8 cellular contexts compared by ENCODE assay signal in genomic region chr10:133308431-133309110, GRCh38. TPM values are rescaled to one million over a fixed set of nuclear protein-coding genes. Genes with fewer than 3 reads are reported as not detected.
DNase-seq lines count a peak whose midpoint lies in the region; ATAC-seq lines count a peak whose summit lies in the region.

Gene TUBGCP2, minus strand, starts transcription at chr10:133308872. Its CDS starts 5,931 bp downstream, at chr10:133302941.
Gene ZNF511, plus strand, starts transcription at chr10:133308914. Its CDS starts 30 bp downstream, at chr10:133308944.

- peak; percentile 37 for ATAC-seq in GM18508 (IDR thresholded peaks at IDR 0.05; ENCODE audit: insufficient read depth, unreplicated experiment)
- ATAC-seq in HG02973 (IDR thresholded peaks at IDR 0.05; ENCODE audit: unreplicated experiment) = peak; percentile 64
- peak; percentile 71 for ATAC-seq in left colon

- DNase-seq in A172 (ENCODE audit: low spot score) = peak; percentile 44
- peak; percentile 61 for DNase-seq in NCI-H226
- DNase-seq in activated CD4-positive, alpha-beta T cell treated with anti-CD3 and anti-CD28 coated beads for 4 hours = peak; percentile 88 to 90
- peak; percentile 78 to 91 for DNase-seq in left colon
- peak; percentile 86 for DNase-seq in stimulated activated CD4-positive, alpha-beta T cell treated with anti-CD3 and anti-CD28 coated beads, Interleukin-1b, Interleukin-23, amount 100 ng/mL, for 48 hours

- peak within 1 kb of the TSS; percentile 98 for H3K27ac ChIP-seq in cingulate gyrus (ENCODE audit: low read depth, low read length)

- intact Hi-C loops in left colon (cut with DNase I, micrococcal nuclease) = no loop called here

RNA-seq across cellular contexts. Expression of gene TUBGCP2, which starts in this region (rescaled TPM):
- total RNA-seq in A172 (2014; rRNA removed; shearing (Covaris generic)) = 29.3 and 35.9 TPM in 2 replicates
- total RNA-seq in left colon = 10 to 100 TPM; 53.8 to 53.9 TPM

RNA-seq across cellular contexts. Expression of gene ZNF511, which starts in this region (rescaled TPM):
- 13.4 and 26.6 TPM in 2 replicates for total RNA-seq in A172 (2014; rRNA removed; shearing (Covaris generic))
- total RNA-seq in left colon = 10 to 100 TPM; 41.0 to 42.1 TPM

Comparison
In these comparisons a context has a peak if more than half of its experiments do, and no peak if none do; other contexts are left out.
1. Peak in every context shown above with its lines: DNase-seq, ATAC-seq and H3K27ac ChIP-seq.